In the genomic region with DNA sequence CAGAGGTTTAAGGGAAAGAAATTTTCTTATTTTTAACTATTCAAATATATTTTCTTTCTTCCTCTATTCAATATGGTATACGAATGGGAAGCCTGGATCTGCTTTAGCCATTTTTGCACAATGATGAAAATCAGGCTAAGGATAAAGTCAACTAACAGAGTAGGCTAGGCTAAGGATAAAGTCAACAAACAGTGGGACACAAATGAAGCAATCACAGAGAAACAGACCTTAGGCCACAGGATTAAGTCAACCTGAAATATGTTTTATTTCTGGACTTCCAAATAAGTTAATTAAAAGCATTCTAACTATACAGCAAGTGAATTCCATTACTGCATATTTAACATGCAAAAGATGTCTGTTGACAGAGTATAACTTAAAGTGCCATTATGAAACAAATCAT, we compare ENCODE assay signal across 29 cellular contexts. TPM values are rescaled to one million over a fixed set of nuclear protein-coding genes. Genes with fewer than 3 reads are reported as not detected.
"Had no signal": no experiment of that assay in that cellular context is flagged by ENCODE, and none has a peak within 500 bp of the region (broad histone marks: within the 10 kb centered on the region; RNA-seq: fewer than 3 reads in every experiment).

No MANE protein-coding gene starts in this region.

- H3K4me1 ChIP-seq: breast epithelium, Peyer's patch had no signal

- DNase-seq: activated CD4-positive, alpha-beta memory T cell treated with anti-CD3 and anti-CD28 coated beads for 36 hours; activated CD4-positive, alpha-beta T cell treated with anti-CD3 and anti-CD28 coated beads, Interleukin-2, amount 10 ng/mL, durations not matched to agents 7 days and 5 days; activated CD4-positive, CD25-positive, alpha-beta regulatory T cell; activated CD8-positive, alpha-beta memory T cell treated with anti-CD3 and anti-CD28 coated beads for 24 hours; activated effector memory CD4-positive, alpha-beta T cell treated with anti-CD3 and anti-CD28 coated beads, Interleukin-2, amount 50 U/mL, for 16 hours; activated naive CD4-positive, alpha-beta T cell treated with Interleukin-2 at 50 U/mL for 16 hours; activated naive CD8-positive, alpha-beta T cell treated with anti-CD3 and anti-CD28 coated beads, Interleukin-2, amount 50 U/mL, for 24 hours; activated T-cell treated with anti-CD3 and anti-CD28 coated beads, Interleukin-2, amount 50 U/mL, for 4 hours; amygdala; Karpas-422; MM.1S; NCI-H1105; NCI-H1436; NCI-H1694 treated with DMSO at 0.1 percent for 48 hours; NCI-H2029 treated with DMSO at 0.1 percent for 48 hours; NCI-H345; NCI-H510A; NCI-H526 treated with DMSO at 0.1 percent for 48 hours; NK-92 treated with Interleukin-12 subunit alpha and Interleukin-12 subunit beta, amount 100 ng/mL, for 24 hours; Peyer's patch; SHP77; SW 1271 had no signal

- H3K4me3 ChIP-seq: breast epithelium, K562, Peyer's patch, SJSA1 had no signal

- FAIRE-seq: K562 had no signal

- ATAC-seq: activated naive CD4-positive, alpha-beta T cell treated with anti-CD3 and anti-CD28 coated beads, Interleukin-2, amount 50 U/mL, for 72 hours; activated naive CD8-positive, alpha-beta T cell treated with anti-CD3 and anti-CD28 coated beads, Interleukin-2, amount 50 U/mL, for 24 hours; activated T-cell treated with anti-CD3 and anti-CD28 coated beads, Interleukin-2, amount 50 U/mL, for 4 hours; K562; SK-N-SH treated with all-trans-retinoic acid at 6 μM for 48 hours had no signal

- H3K27ac ChIP-seq: breast epithelium, Peyer's patch, RWPE1, SJSA1, VCaP had no signal

- H3K36me3 ChIP-seq: breast epithelium, Peyer's patch, SJSA1 had no signal

- H3K27me3 ChIP-seq: Peyer's patch, SJSA1 had no signal

- H3K9me3 ChIP-seq: breast epithelium, Peyer's patch, SJSA1 had no signal

RNA-seq across cellular contexts. Expression of a gene that starts 50.5 kb away (rescaled TPM):
- total RNA-seq: activated CD4-positive, alpha-beta memory T cell treated with anti-CD3 and anti-CD28 coated beads for 36 hours; activated CD4-positive, alpha-beta T cell treated with anti-CD3 and anti-CD28 coated beads, Interleukin-2, amount 10 ng/mL, durations not matched to agents 7 days and 5 days had no signal
